Comparison of ENCODE assay signal across 16 cellular contexts in the genomic region with DNA sequence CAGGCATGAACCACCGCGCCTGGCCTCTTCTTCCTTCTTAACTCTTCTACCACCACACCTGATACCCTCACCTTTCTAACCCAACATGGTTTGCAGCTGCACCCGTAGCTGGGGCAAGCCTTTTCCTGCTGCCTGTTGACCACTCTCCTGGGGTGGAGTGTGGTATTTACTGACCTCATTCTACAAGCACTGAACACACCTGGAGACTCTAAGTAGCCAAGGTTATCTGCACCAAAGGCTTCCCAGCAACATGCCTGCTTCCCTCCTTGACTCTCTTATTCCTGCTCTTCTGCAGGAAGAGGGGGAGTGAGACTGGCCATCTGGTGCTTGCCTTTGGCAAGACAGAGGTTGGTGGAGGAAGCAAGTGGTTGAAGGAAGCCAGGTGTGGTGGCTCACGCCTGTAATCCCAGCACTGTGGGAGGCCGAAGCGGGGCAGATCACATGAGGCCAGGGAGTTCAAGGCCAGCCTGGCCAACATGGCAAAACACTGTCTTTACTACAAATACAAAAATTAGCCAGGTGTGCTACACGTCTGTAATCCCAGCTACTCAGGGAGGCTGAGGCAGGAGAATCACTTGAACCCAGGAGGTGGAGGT. TPM values are rescaled to one million over a fixed set of nuclear protein-coding genes. Genes with fewer than 3 reads are reported as not detected.
A peak's percentile ranks its signal among the peaks of the same experiment; 100 is the strongest.
DNase-seq lines count a peak whose midpoint lies in the region; ATAC-seq, FAIRE-seq and TF ChIP-seq lines count a peak whose summit lies in the region.
"Had no signal": no experiment of that assay in that cellular context is flagged by ENCODE, and none has a peak within 500 bp of the region (broad histone marks: within the 10 kb centered on the region; RNA-seq: fewer than 3 reads in every experiment).

No MANE protein-coding gene starts in this region.

- no peaks in the 10 kb centered on the region for H3K9me3 Mint-ChIP-seq in WTC11

- TF ChIP-seq CTCF in WTC11 (IDR thresholded peaks at IDR 0.05) (no peak), sigmoid colon (IDR thresholded peaks at IDR 0.05) (no peak)

- H3K27ac ChIP-seq in right cardiac atrium (ENCODE audit: low read length), result peak overlapping the region; percentile 6
- peak overlapping the region; percentile 76 to 86 (median 82) for H3K27ac ChIP-seq in sigmoid colon
- H3K27ac ChIP-seq: adrenal gland had no signal

- no peak overlapping the region for H3K4me3 ChIP-seq in right cardiac atrium (ENCODE audit: low read length)
- H3K4me3 ChIP-seq in sigmoid colon, result no peak overlapping the region
- H3K4me3 ChIP-seq: adrenal gland had no signal

- POLR2A ChIA-PET in WTC11 (lab: Charles Lee), result no interaction called here

- intact Hi-C loops in right cardiac atrium (cut with DNase I), result no loop called here
- intact Hi-C loops in sigmoid colon (cut with DNase I), result no loop called here

- peaks cover 22% of the 10 kb centered on the region for H3K36me3 Mint-ChIP-seq in WTC11

- no peaks in the 10 kb centered on the region for H3K27me3 ChIP-seq in right cardiac atrium (ENCODE audit: control insufficient read depth, insufficient read depth)
- H3K27me3 ChIP-seq in sigmoid colon, result no peaks in the 10 kb centered on the region
- H3K27me3 ChIP-seq: adrenal gland had no signal

- TF ChIP-seq EP300 in sigmoid colon (IDR thresholded peaks at IDR 0.05), result no peak

- WGBS in right cardiac atrium, result 89% methylated on average over 7 of the region's 7 CpGs
- WGBS in sigmoid colon, 2 donors, result 88 to 91% methylated on average over 7 of the region's 7 CpGs

- no peaks in the 10 kb centered on the region for H3K9me3 ChIP-seq in right cardiac atrium (ENCODE audit: control insufficient read depth, low read length)
- H3K9me3 ChIP-seq in sigmoid colon, result no peaks in the 10 kb centered on the region
- H3K9me3 ChIP-seq: adrenal gland had no signal

- ATAC-seq in WTC11, result no peak
- ATAC-seq in right cardiac atrium, result no peak
- ATAC-seq: activated CD4-positive, CD25-positive, alpha-beta regulatory T cell treated with anti-CD3 and anti-CD28 coated beads, Interleukin-2, amount 50 U/mL, for 24 hours; Panc1 had no signal

- no peak overlapping the region for H3K4me3 Mint-ChIP-seq in WTC11

- FAIRE-seq in GM12891 (lab: Jason Lieb, UNC), result peak; percentile 48
- FAIRE-seq: H1 had no signal

- peaks cover 14% of the 10 kb centered on the region for H3K4me1 ChIP-seq in right cardiac atrium (ENCODE audit: control insufficient read depth, insufficient read depth, low read length)
- peaks cover 0 to 67% (median 60%) of the 10 kb centered on the region in 4 donors for H3K4me1 ChIP-seq in sigmoid colon

- CTCF ChIA-PET in WTC11 (lab: Charles Lee), result interaction anchor here (2.4 kb wide), 1 partner anchor 91 kb away, joined by 5 read pairs; no protein-coding TSS in a partner anchor

- TF ChIP-seq POLR2A in GM12891 (IDR thresholded peaks at IDR 0.05; ENCODE audit: low read depth, low read length) (no peak), sigmoid colon (IDR thresholded peaks at IDR 0.05) (no peak)

- peaks cover 13 to 41% (median 25%) of the 10 kb centered on the region in 4 donors for H3K36me3 ChIP-seq in sigmoid colon

- no peaks in the 10 kb centered on the region for H3K27me3 Mint-ChIP-seq in WTC11 (ENCODE audit: low read depth)

- DNase-seq in GM12891 (ENCODE audit: insufficient read length, low spot score) (no peak), WTC11 (ENCODE audit: low spot score) (no peak), right cardiac atrium (no peak), sigmoid colon (no peak), NCI-H1105 treated with DMSO at 0.1 percent for 48 hours (lab: John Stamatoyannopoulos, UW) (no peak), dedifferentiated amniotic fluid mesenchymal stem cell (ENCODE audit: extremely low spot score) (no peak), HK-2 (ENCODE audit: unreplicated experiment) (no peak)
- DNase-seq: activated T-cell treated with anti-CD3 and anti-CD28 coated beads for 4 hours; cortex of kidney; IMR-90; stimulated activated CD4-positive, alpha-beta T cell treated with anti-CD3 and anti-CD28 coated beads, Interleukin-12 subunit alpha, Interleukin-12 subunit beta, amount 100 ng/mL, for 4 hours had no signal

- H3K4me1 Mint-ChIP-seq in WTC11, result no peaks in the 10 kb centered on the region

- peak overlapping the region; percentile 80; the same call in 1 of the 2 replicates for H3K27ac Mint-ChIP-seq in WTC11

TF ChIP-seq in GM12891, 5 proteins besides CTCF, POLR2A, EP300 and RAD21:
- TF ChIP-seq POLR2AphosphoS5 (IDR thresholded peaks at IDR 0.05; ENCODE audit: low read depth, low read length) (no peak), SPI1 (IDR thresholded peaks at IDR 0.05; ENCODE audit: low read depth, low read length) (no peak), PAX5 (IDR thresholded peaks at IDR 0.05; ENCODE audit: insufficient read depth, low read length, severe bottlenecking) (no peak), POU2F2 (IDR thresholded peaks at IDR 0.05; ENCODE audit: low read depth, low read length) (no peak)
TF ChIP-seq in GM12891: peak in this region for 0.

TF ChIP-seq in WTC11, 78 proteins besides CTCF, POLR2A, EP300 and RAD21:
- TF ChIP-seq TCF7 (CRISPR knock-in tag; IDR thresholded peaks at IDR 0.05; ENCODE audit: low read depth), result no peak
- TF ChIP-seq ZNF396 (CRISPR knock-in tag; IDR thresholded peaks at IDR 0.05; ENCODE audit: borderline replicate concordance), result no peak
- TF ChIP-seq NR1H2 (CRISPR knock-in tag; IDR thresholded peaks at IDR 0.05), result no peak
- TF ChIP-seq, protein P1, sequence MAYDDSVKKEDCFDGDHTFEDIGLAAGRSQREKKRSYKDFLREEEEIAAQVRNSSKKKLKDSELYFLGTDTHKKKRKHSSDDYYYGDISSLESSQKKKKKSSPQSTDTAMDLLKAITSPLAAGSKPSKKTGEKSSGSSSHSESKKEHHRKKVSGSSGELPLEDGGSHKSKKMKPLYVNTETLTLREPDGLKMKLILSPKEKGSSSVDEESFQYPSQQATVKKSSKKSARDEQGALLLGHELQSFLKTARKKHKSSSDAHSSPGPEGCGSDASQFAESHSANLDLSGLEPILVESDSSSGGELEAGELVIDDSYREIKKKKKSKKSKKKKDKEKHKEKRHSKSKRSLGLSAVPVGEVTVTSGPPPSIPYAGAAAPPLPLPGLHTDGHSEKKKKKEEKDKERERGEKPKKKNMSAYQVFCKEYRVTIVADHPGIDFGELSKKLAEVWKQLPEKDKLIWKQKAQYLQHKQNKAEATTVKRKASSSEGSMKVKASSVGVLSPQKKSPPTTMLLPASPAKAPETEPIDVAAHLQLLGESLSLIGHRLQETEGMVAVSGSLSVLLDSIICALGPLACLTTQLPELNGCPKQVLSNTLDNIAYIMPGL (CRISPR knock-in tag; IDR thresholded peaks at IDR 0.05), result no peak
- TF ChIP-seq, protein P2, sequence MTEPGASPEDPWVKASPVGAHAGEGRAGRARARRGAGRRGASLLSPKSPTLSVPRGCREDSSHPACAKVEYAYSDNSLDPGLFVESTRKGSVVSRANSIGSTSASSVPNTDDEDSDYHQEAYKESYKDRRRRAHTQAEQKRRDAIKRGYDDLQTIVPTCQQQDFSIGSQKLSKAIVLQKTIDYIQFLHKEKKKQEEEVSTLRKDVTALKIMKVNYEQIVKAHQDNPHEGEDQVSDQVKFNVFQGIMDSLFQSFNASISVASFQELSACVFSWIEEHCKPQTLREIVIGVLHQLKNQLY (CRISPR knock-in tag; IDR thresholded peaks at IDR 0.05), result no peak
- no peak for TF ChIP-seq IRF2 (CRISPR knock-in tag; IDR thresholded peaks at IDR 0.05; ENCODE audit: borderline replicate concordance, low read depth)

RNA-seq across cellular contexts. Expression of a gene that starts 10.1 kb away (rescaled TPM):
- 36.4 TPM for polyA plus RNA-seq in GM12891 (2012; ENCODE audit: low read depth, missing spikeins)
- total RNA-seq in WTC11 (2021) (93.3 to 94.6 TPM (median 93.6 TPM) in 3 replicates), right cardiac atrium (100 to 1,000 TPM; 100 to 108 (median 107) TPM), sigmoid colon (100 to 1,000 TPM; 124 to 146 (median 137) TPM)
- polyA plus RNA-seq in right cardiac atrium (106 TPM), sigmoid colon (10 to 100 TPM; 48.6 to 75.0 (median 69.4) TPM)

RNA-seq across cellular contexts. Expression of a gene that starts 11.3 kb away (rescaled TPM):
- polyA plus RNA-seq in GM12891 (2012; ENCODE audit: low read depth, missing spikeins), result 2.3 TPM
- total RNA-seq in WTC11 (2021) (11.6 to 13.1 TPM (median 12.8 TPM) in 3 replicates), right cardiac atrium (10 to 100 TPM in 3 of 4 donors, 1 to 10 TPM in 1; 7.7 to 11.8 (median 11.4) TPM), sigmoid colon (10 to 100 TPM in 1 of 4 donors, 1 to 10 TPM in 3; 5.0 to 10.5 (median 6.7) TPM)
- polyA plus RNA-seq in right cardiac atrium (6.7 TPM), sigmoid colon (1 to 10 TPM; 1.2 to 6.6 (median 3.2) TPM)

RNA-seq across cellular contexts. Expression of a gene that starts 41.1 kb away (rescaled TPM):
- polyA plus RNA-seq in GM12891 (2012; ENCODE audit: low read depth, missing spikeins), result 0.59 TPM
- 0.57 to 0.96 TPM (median 0.87 TPM) in 3 replicates for total RNA-seq in WTC11 (2021)
- not detected for total RNA-seq in right cardiac atrium
- polyA plus RNA-seq in right cardiac atrium, result 0.09 TPM
- under 1 TPM in 1 of 4 donors, not detected in 3; 0.36 TPM for total RNA-seq in sigmoid colon
- polyA plus RNA-seq in sigmoid colon, result 1 to 10 TPM in 2 of 3 donors, under 1 TPM in 1; 0.92 to 2.4 (median 1.1) TPM
- total RNA-seq: IMR-90 had no signal
- polyA plus RNA-seq: BJ, IMR-90 had no signal
